ENCODE assay signal across 8 cellular contexts in genomic region chr18:48833701-48834394, GRCh38.
DNase-seq lines count a peak whose midpoint lies in the region; ATAC-seq and TF ChIP-seq lines count a peak whose summit lies in the region.

No MANE protein-coding gene starts in this region.

- no peaks in the 10 kb centered on the region for H3K9me2 ChIP-seq in GM23338 (ENCODE audit: insufficient read depth)

- no peaks in the 10 kb centered on the region for H3K9me3 Mint-ChIP-seq in GM23338

- TF ChIP-seq CTCF in OCI-LY3 (IDR thresholded peaks at IDR 0.05; ENCODE audit: low read depth, low read length), result no peak
- TF ChIP-seq CTCF in lower lobe of right lung (IDR thresholded peaks at IDR 0.05), result no peak
- TF ChIP-seq CTCF in upper lobe of right lung (IDR thresholded peaks at IDR 0.05), result no peak
- TF ChIP-seq CTCF in GM23338 (conservative IDR thresholded peaks at IDR 0.05; ENCODE audit: low read depth in 2 of 2), result no peak

- H3K36me3 ChIP-seq in OCI-LY3 (replicated peaks; ENCODE audit: low read depth, low read length), result no peaks in the 10 kb centered on the region
- no peaks in the 10 kb centered on the region for H3K36me3 ChIP-seq in lower lobe of right lung
- no peaks in the 10 kb centered on the region for H3K36me3 ChIP-seq in upper lobe of right lung
- H3K36me3 ChIP-seq in GM23338 (ENCODE audit: insufficient read depth), result no peaks in the 10 kb centered on the region

- no peaks in the 10 kb centered on the region; the same call in 2 of the 3 replicates for H3K36me3 Mint-ChIP-seq in GM23338 (ENCODE audit: low read depth)

- peaks cover 14% of the 10 kb centered on the region for H3K27me3 ChIP-seq in OCI-LY3 (ENCODE audit: low read depth, low read length)
- no peaks in the 10 kb centered on the region for H3K27me3 ChIP-seq in lower lobe of right lung (ENCODE audit: low read depth)
- no peaks in the 10 kb centered on the region for H3K27me3 ChIP-seq in upper lobe of right lung
- no peaks in the 10 kb centered on the region for H3K27me3 ChIP-seq in GM23338 (ENCODE audit: insufficient read depth)

- no peak overlapping the region for H3K27ac ChIP-seq in OCI-LY3 (ENCODE audit: low read length)
- peak overlapping the region; percentile 73 for H3K27ac ChIP-seq in lower lobe of right lung
- H3K27ac ChIP-seq in upper lobe of right lung, result peak overlapping the region; percentile 55
- no peak overlapping the region for H3K27ac ChIP-seq in GM23338 (ENCODE audit: low read depth)

- no peak overlapping the region for H3K4me3 Mint-ChIP-seq in GM23338

- peak overlapping the region; percentile 78 for H3K4me2 ChIP-seq in OCI-LY3 (ENCODE audit: low read length)
- no peak overlapping the region; the same call in 1 of the 2 replicates for H3K4me2 ChIP-seq in GM23338

- peaks cover 28% of the 10 kb centered on the region for H3K4me1 ChIP-seq in OCI-LY3 (ENCODE audit: low read length)
- peaks cover 69% of the 10 kb centered on the region for H3K4me1 ChIP-seq in lower lobe of right lung
- peaks cover 36% of the 10 kb centered on the region for H3K4me1 ChIP-seq in upper lobe of right lung
- peaks cover 19% of the 10 kb centered on the region for H3K4me1 ChIP-seq in GM23338 (ENCODE audit: insufficient read depth)

- 0 out of 2 replicates have a peak, but pooled peaks cover 3% of the 10 kb centered on the region for H3F3A ChIP-seq in GM23338 (replicated peaks; ENCODE audit: low read depth)

- H3K4me1 Mint-ChIP-seq in GM23338, result peaks cover 58% of the 10 kb centered on the region

- H2AFZ ChIP-seq in OCI-LY3 (ENCODE audit: low read depth, low read length) (no peak overlapping the region), GM23338 (no peak overlapping the region)

- peak overlapping the region; percentile 34; the same call in 1 of the 2 replicates for H3K9ac ChIP-seq in OCI-LY3 (ENCODE audit: low read length)

- H3K79me2 ChIP-seq in OCI-LY3 (ENCODE audit: low read length) (no peaks in the 10 kb centered on the region), GM23338 (replicated peaks; ENCODE audit: insufficient read depth) (no peaks in the 10 kb centered on the region)

- H3K9me3 ChIP-seq in OCI-LY3 (ENCODE audit: insufficient read depth, low read length), result no peaks in the 10 kb centered on the region
- no peaks in the 10 kb centered on the region for H3K9me3 ChIP-seq in lower lobe of right lung
- H3K9me3 ChIP-seq in upper lobe of right lung, result no peaks in the 10 kb centered on the region

- ATAC-seq in GM18511 (IDR thresholded peaks at IDR 0.05; ENCODE audit: unreplicated experiment) (peak; percentile 84), HG02678 (IDR thresholded peaks at IDR 0.05; ENCODE audit: unreplicated experiment) (peak; percentile 80), lower lobe of right lung (peak; percentile 50 to 62), upper lobe of right lung (peak; percentile 43), GM23338 (no peak)

- intact Hi-C loops in lower lobe of right lung (cut with DNase I) (no loop called here), upper lobe of right lung (cut with DNase I) (no loop called here)

- H3K4me3 ChIP-seq in OCI-LY3 (ENCODE audit: low read length) (peak overlapping the region; percentile 66), lower lobe of right lung (peak overlapping the region; percentile 42), upper lobe of right lung (peak overlapping the region; percentile 37), GM23338 (no peak overlapping the region)

- peaks cover 16% of the 10 kb centered on the region for H3K27me3 Mint-ChIP-seq in GM23338 (ENCODE audit: insufficient read depth, low read depth, poor library complexity)

- peaks cover 8% of the 10 kb centered on the region; the same call in 1 of the 2 replicates for H4K20me1 ChIP-seq in OCI-LY3 (ENCODE audit: insufficient read depth, low read length)
- no peaks in the 10 kb centered on the region for H4K20me1 ChIP-seq in GM23338 (replicated peaks; ENCODE audit: insufficient read depth)

- H3K27ac Mint-ChIP-seq in GM23338, result no peak overlapping the region

- DNase-seq in activated effector memory CD4-positive, alpha-beta T cell treated with Interleukin-2 at 50 U/mL for 16 hours, result peak; percentile 52
- peak; percentile 47 for DNase-seq in lower lobe of right lung
- DNase-seq in upper lobe of right lung, result peak; percentile 51
- no peak for DNase-seq in GM23338 (ENCODE audit: low spot score)
- no peak for DNase-seq in NCI-H1105 treated with DMSO at 0.1 percent for 48 hours (lab: John Stamatoyannopoulos, UW)

TF ChIP-seq in GM23338, 12 proteins besides CTCF, POLR2A, EP300 and RAD21 (continues in another document):
- TF ChIP-seq ZNF331 (CRISPR knock-in tag; IDR thresholded peaks at IDR 0.05; ENCODE audit: low read depth) (no peak), ETS1 (IDR thresholded peaks at IDR 0.05) (no peak), REST (IDR thresholded peaks at IDR 0.05; ENCODE audit: unreplicated experiment) (no peak)

Comparison
In these comparisons a context has a peak if more than half of its experiments do, and no peak if none do; other contexts are left out.
1. H3K27ac ChIP-seq: peak in lower lobe of right lung (single experiment) and upper lobe of right lung (single experiment); none in OCI-LY3 (single experiment) and GM23338 (single experiment).
2. DNase-seq: peak in activated effector memory CD4-positive, alpha-beta T cell treated with Interleukin-2 at 50 U/mL for 16 hours (single experiment), lower lobe of right lung (single experiment) and upper lobe of right lung (single experiment); none in GM23338 (single experiment) and NCI-H1105 treated with DMSO at 0.1 percent for 48 hours (single experiment).